In the genomic region with DNA sequence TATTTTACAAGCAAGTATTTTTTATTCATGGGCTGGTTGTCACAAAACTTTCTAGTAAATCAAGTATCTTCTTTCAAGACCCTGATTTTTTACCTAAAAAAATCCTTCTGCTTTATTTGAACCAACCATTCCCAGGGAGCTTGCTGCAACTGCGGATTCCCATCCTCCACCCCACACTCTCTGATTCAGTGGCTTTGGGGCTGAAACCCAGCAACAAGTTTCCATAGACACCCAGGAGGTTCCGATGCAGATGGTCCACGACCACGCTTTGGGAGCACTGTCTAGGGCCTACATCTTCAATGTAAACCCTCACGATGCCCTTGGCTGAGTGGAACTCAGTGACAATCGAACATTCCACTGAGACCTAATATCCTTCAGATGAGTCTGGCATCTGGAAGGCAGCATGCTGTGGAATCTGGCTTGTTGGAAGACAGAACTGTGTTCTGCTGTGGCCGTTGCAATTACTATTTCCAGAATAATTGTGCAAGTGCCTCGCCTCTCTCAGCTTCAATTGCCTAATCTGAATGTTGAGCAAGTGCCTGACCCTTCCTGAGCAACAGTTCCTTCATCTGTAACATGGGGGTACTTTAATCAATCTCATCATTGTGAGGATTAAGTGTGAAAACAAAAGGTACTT, we compare ENCODE assay signal across 14 cellular contexts.
DNase-seq lines count a peak whose midpoint lies in the region; ATAC-seq and TF ChIP-seq lines count a peak whose summit lies in the region.
"Had no signal": no experiment of that assay in that cellular context is flagged by ENCODE, and none has a peak within 500 bp of the region (broad histone marks: within the 10 kb centered on the region; RNA-seq: fewer than 3 reads in every experiment).

No MANE protein-coding gene starts in this region.

- H3K36me3 ChIP-seq in subcutaneous abdominal adipose tissue (ENCODE audit: control insufficient read depth in 5 of 5, insufficient read depth in 5 of 5, low read length in 5 of 5) = peaks cover 0 to 2% (median 0%) of the 10 kb centered on the region in 5 donors
- no peaks in the 10 kb centered on the region for H3K36me3 ChIP-seq in transverse colon

- H3K9me3 ChIP-seq in right cardiac atrium (ENCODE audit: control insufficient read depth, low read length) (no peaks in the 10 kb centered on the region), subcutaneous abdominal adipose tissue (ENCODE audit: control insufficient read depth in 5 of 5, low read length in 5 of 5) (no peaks in the 10 kb centered on the region), transverse colon (no peaks in the 10 kb centered on the region)

- intact Hi-C loops in right cardiac atrium (cut with DNase I) (no loop called here), transverse colon (cut with DNase I; ENCODE audit: low total_unique reads) (no loop called here)

- no peak for TF ChIP-seq CTCF in transverse colon (IDR thresholded peaks at IDR 0.05)

- no peak for TF ChIP-seq POLR2A in transverse colon (IDR thresholded peaks at IDR 0.05)

- H3K27ac ChIP-seq in right cardiac atrium (ENCODE audit: low read length) = peak overlapping the region; percentile 50
- H3K27ac ChIP-seq in subcutaneous abdominal adipose tissue (ENCODE audit: low read depth, low read length) = peak overlapping the region; percentile 70
- peak overlapping the region in 1 of 4 donors; percentile 17 for H3K27ac ChIP-seq in transverse colon
- H3K27ac ChIP-seq: PC-9 had no signal

- peak overlapping the region in 1 of 5 donors; percentile 19 for H3K9ac ChIP-seq in subcutaneous abdominal adipose tissue (ENCODE audit: low read length in 5 of 5)

- ATAC-seq in right cardiac atrium (peak; percentile 75 to 77), GM19035 (IDR thresholded peaks at IDR 0.05; ENCODE audit: unreplicated experiment) (no peak)

- DNase-seq in HCEC 1CT = peak; percentile 52
- DNase-seq in amniotic epithelial cell (ENCODE audit: low read depth) = peak; percentile 87
- peak in 2 of 3 donors; percentile 18 to 61 for DNase-seq in right cardiac atrium
- DNase-seq in SK-N-DZ (ENCODE audit: low spot score) = no peak
- no peak for DNase-seq in transverse colon
- DNase-seq: activated CD8-positive, alpha-beta memory T cell treated with anti-CD3 and anti-CD28 coated beads for 24 hours; DMS153; KG1; midbrain; NCI-H2081 treated with DMSO at 0.1 percent for 48 hours; PC-9; retina had no signal

- no peak for TF ChIP-seq EP300 in transverse colon (IDR thresholded peaks at IDR 0.05; ENCODE audit: low read depth)

- in situ Hi-C loops in transverse colon (cut with MboI; ENCODE audit: low pct_ligation_motif_present in 1 of 4, low pct_unique_long_range_greater_than_20kb in 1 of 4, low sequenced_read_pairs in 3 of 4) = no loop called here

- H3K4me1 ChIP-seq in right cardiac atrium (ENCODE audit: control insufficient read depth, insufficient read depth, low read length) = peaks cover 5% of the 10 kb centered on the region
- peaks cover 2 to 52% (median 43%) of the 10 kb centered on the region in 5 donors for H3K4me1 ChIP-seq in subcutaneous abdominal adipose tissue (ENCODE audit: control insufficient read depth in 5 of 5, insufficient read depth in 5 of 5, low read length in 5 of 5)
- no peaks in the 10 kb centered on the region for H3K4me1 ChIP-seq in transverse colon

- H3K27me3 ChIP-seq in right cardiac atrium (ENCODE audit: control insufficient read depth, insufficient read depth) = no peaks in the 10 kb centered on the region
- H3K27me3 ChIP-seq in subcutaneous abdominal adipose tissue (ENCODE audit: control insufficient read depth in 5 of 5, insufficient read depth in 4 of 5, low read length in 5 of 5) = no peaks in the 10 kb centered on the region
- H3K27me3 ChIP-seq in transverse colon = no peaks in the 10 kb centered on the region

- 67% methylated on average over 8 of the region's 8 CpGs for WGBS in right cardiac atrium
- 73 to 80% methylated on average over 5 to 8 of the region's 8 CpGs for WGBS in transverse colon (ENCODE audit: low coverage in 1 of 2), 2 donors

- H3K4me3 ChIP-seq in right cardiac atrium (ENCODE audit: low read length) (no peak overlapping the region), subcutaneous abdominal adipose tissue (ENCODE audit: low read depth in 1 of 5, low read length in 5 of 5) (no peak overlapping the region), transverse colon (no peak overlapping the region)
- H3K4me3 ChIP-seq: PC-9 had no signal

Comparison
In these comparisons a context has a peak if more than half of its experiments do, and no peak if none do; other contexts are left out.
1. DNase-seq: peak in HCEC 1CT (single experiment), amniotic epithelial cell (single experiment) and right cardiac atrium (2 of 3); none in SK-N-DZ (single experiment) and transverse colon (single experiment).